In the genomic region with DNA sequence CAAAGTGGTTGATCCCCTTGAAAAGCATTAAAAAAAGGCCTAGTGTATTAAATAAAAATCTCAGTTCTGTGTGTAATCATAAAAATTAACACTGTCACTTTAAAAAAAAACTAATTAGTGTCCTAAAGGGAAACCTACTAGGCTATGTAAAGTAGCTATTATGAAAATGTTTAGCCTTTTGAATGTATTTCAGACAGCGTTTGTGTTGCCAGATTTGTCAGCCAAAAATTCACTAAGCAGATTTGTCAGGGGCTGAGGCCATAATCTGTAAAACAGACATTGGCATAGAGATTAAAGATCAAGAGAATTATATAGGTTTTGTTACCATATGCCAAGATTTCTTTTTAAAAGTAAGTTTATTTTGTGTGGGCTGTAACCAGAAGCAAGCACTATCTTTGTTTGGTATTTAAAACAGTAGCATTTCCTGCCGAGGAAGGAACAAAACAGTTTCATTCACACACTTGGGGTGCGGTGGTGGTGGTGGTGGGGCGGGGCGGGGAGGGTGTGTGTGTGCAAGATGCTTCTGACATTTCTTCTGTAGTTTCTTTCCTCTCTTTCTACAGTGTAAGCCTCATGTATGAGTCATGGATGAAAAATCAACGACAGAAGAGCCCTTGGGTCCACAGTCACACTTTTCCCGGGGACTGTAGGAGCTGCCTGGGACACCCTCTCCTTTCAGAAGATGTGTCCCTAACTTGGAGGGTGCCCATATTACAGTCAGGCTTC, we compare ENCODE assay signal across 10 cellular contexts.
DNase-seq lines count a peak whose midpoint lies in the region; ATAC-seq and TF ChIP-seq lines count a peak whose summit lies in the region.
"Had no signal": no experiment of that assay in that cellular context is flagged by ENCODE, and none has a peak within 500 bp of the region (broad histone marks: within the 10 kb centered on the region; RNA-seq: fewer than 3 reads in every experiment).

No MANE protein-coding gene starts in this region.

- no peaks in the 10 kb centered on the region for H3K4me1 ChIP-seq in ascending aorta
- H3K4me1 ChIP-seq: colonic mucosa had no signal

- no peak overlapping the region for H3K4me3 ChIP-seq in ascending aorta
- H3K4me3 ChIP-seq: colonic mucosa had no signal

- H3K27ac ChIP-seq in epithelial cell of prostate (peak overlapping the region; percentile 60), ascending aorta (no peak overlapping the region)
- H3K27ac ChIP-seq: colonic mucosa had no signal

- no peaks in the 10 kb centered on the region for H3K9me3 ChIP-seq in ascending aorta
- H3K9me3 ChIP-seq: Caco-2, colonic mucosa had no signal

- TF ChIP-seq CTCF in ascending aorta (IDR thresholded peaks at IDR 0.05) = no peak
- TF ChIP-seq CTCF in GM10266 (IDR thresholded peaks at IDR 0.05; ENCODE audit: control insufficient read depth, insufficient read depth, low read depth, missing control alignments) = no peak

- peak; percentile 64 for ATAC-seq in GM21529 (IDR thresholded peaks at IDR 0.05; ENCODE audit: unreplicated experiment)

- H3K36me3 ChIP-seq in ascending aorta = no peaks in the 10 kb centered on the region
- H3K36me3 ChIP-seq: colonic mucosa had no signal

- no peaks in the 10 kb centered on the region for H3K27me3 ChIP-seq in ascending aorta
- H3K27me3 ChIP-seq: colonic mucosa had no signal

- intact Hi-C loops in ascending aorta (cut with DNase I) = no loop called here

- DNase-seq in AG20443 (ENCODE audit: low spot score) (peak; percentile 22), NCI-H82 treated with DMSO at 0.1 percent for 48 hours (lab: John Stamatoyannopoulos, UW; ENCODE audit: unreplicated experiment) (peak; percentile 90), epithelial cell of prostate (ENCODE audit: low read depth, low spot score) (peak; percentile 29), midbrain (lab: John Stamatoyannopoulos, UW) (no peak), ascending aorta (ENCODE audit: low spot score in 2 of 2) (no peak), GM10266 (ENCODE audit: extremely low spot score) (no peak), NCI-H1694 (lab: John Stamatoyannopoulos, UW) (no peak)
- DNase-seq: colonic mucosa had no signal

Comparison
In these comparisons a context has a peak if more than half of its experiments do, and no peak if none do; other contexts are left out.
1. DNase-seq: peak in AG20443 (single experiment), NCI-H82 treated with DMSO at 0.1 percent for 48 hours (single experiment) and epithelial cell of prostate (single experiment); none in midbrain (single experiment), ascending aorta (0 of 2), GM10266 (single experiment) and NCI-H1694 (single experiment).